Comparison of ENCODE assay signal across 19 cellular contexts in genomic region chr6:37936150-37936549, GRCh38.
DNase-seq lines count a peak whose midpoint lies in the region; ATAC-seq, FAIRE-seq and TF ChIP-seq lines count a peak whose summit lies in the region.
"Had no signal": no experiment of that assay in that cellular context is flagged by ENCODE, and none has a peak within 500 bp of the region (broad histone marks: within the 10 kb centered on the region; RNA-seq: fewer than 3 reads in every experiment).

No MANE protein-coding gene starts in this region.

- H4K5ac ChIP-seq in IMR-90 (ENCODE audit: low read depth, low read length): no peak overlapping the region

- peak overlapping the region; percentile 66 for H3K27ac Mint-ChIP-seq in CD8-positive, alpha-beta T cell
- H3K27ac Mint-ChIP-seq: HFFc6 had no signal

- intact Hi-C loops in A673 (cut with micrococcal nuclease; ENCODE audit: unreplicated experiment): no loop called here
- intact Hi-C loops in CD8-positive, alpha-beta T cell (cut with DNase I, micrococcal nuclease): no loop called here
- intact Hi-C loops in IMR-90 (cut with micrococcal nuclease): no loop called here
- intact Hi-C loops in left ventricle myocardium inferior (cut with micrococcal nuclease): no loop called here

- no peaks in the 10 kb centered on the region for H3K27me3 ChIP-seq in A673 (replicated peaks; ENCODE audit: insufficient read depth, low read depth, low read length, poor library complexity)
- no peaks in the 10 kb centered on the region for H3K27me3 ChIP-seq in CD8-positive, alpha-beta T cell (ENCODE audit: insufficient read depth, low read length)
- no peaks in the 10 kb centered on the region for H3K27me3 ChIP-seq in IMR-90 (ENCODE audit: control insufficient read depth, insufficient read depth, low read length)
- H3K27me3 ChIP-seq in keratinocyte (ENCODE audit: control insufficient read depth, extremely low read depth, insufficient read depth, low read length): no peaks in the 10 kb centered on the region
- H3K27me3 ChIP-seq in left ventricle myocardium inferior (ENCODE audit: low read depth): no peaks in the 10 kb centered on the region

- no peak overlapping the region for H2AFZ ChIP-seq in IMR-90 (replicated peaks; ENCODE audit: low read length, poor library complexity)
- H2AFZ ChIP-seq in keratinocyte (ENCODE audit: control insufficient read depth, low read length): no peak overlapping the region
- H2AFZ ChIP-seq: GM23248 had no signal

- H3K4me2 ChIP-seq in IMR-90 (ENCODE audit: low read depth, low read length): 0 out of 2 replicates have a peak overlapping the region, but pooled peaks have one; percentile 18
- H3K4me2 ChIP-seq in keratinocyte (ENCODE audit: control insufficient read depth, extremely low read depth, insufficient read depth, low read depth, low read length): no peak overlapping the region

- H2BK5ac ChIP-seq in IMR-90 (ENCODE audit: low read depth, low read length, poor library complexity, severe bottlenecking): no peak overlapping the region

- H2AK5ac ChIP-seq in IMR-90 (ENCODE audit: low read depth, low read length): no peak overlapping the region

- no peak for TF ChIP-seq RAD21 in IMR-90 (IDR thresholded peaks at IDR 0.05; ENCODE audit: low read length)

- DNase-seq in A673 (ENCODE audit: low spot score): no peak
- DNase-seq in CD8-positive, alpha-beta T cell: no peak
- DNase-seq in IMR-90: peak; percentile 38
- DNase-seq in keratinocyte (ENCODE audit: low read depth, low spot score): no peak
- no peak for DNase-seq in left ventricle myocardium inferior
- DNase-seq: ACHN, DMS 273 treated with DMSO at 0.1 percent for 48 hours, GM23248, HFFc6, NCI-H187 treated with DMSO at 0.1 percent for 48 hours, NCI-H2171, NCI-H446 treated with DMSO at 0.1 percent for 48 hours, NCI-H774, SHP77 had no signal

- H3K9me1 ChIP-seq in IMR-90 (ENCODE audit: insufficient read depth, low read length) (peaks cover 7% of the 10 kb centered on the region), keratinocyte (ENCODE audit: control insufficient read depth, extremely low read depth, insufficient read depth, low read length) (no peaks in the 10 kb centered on the region)

- no peaks in the 10 kb centered on the region for H3K27me3 Mint-ChIP-seq in CD8-positive, alpha-beta T cell (ENCODE audit: low read depth)

- ATAC-seq in CD8-positive, alpha-beta T cell: no peak
- peak; percentile 35 for ATAC-seq in IMR-90 (ENCODE audit: low read depth)
- ATAC-seq in GM18867 (IDR thresholded peaks at IDR 0.05; ENCODE audit: unreplicated experiment): no peak
- no peak for ATAC-seq in HG03159 (IDR thresholded peaks at IDR 0.05; ENCODE audit: unreplicated experiment)
- no peak for ATAC-seq in GM19023 (IDR thresholded peaks at IDR 0.05; ENCODE audit: unreplicated experiment)
- ATAC-seq: HepG2 had no signal

- peaks cover 50% of the 10 kb centered on the region for H3K4me1 Mint-ChIP-seq in CD8-positive, alpha-beta T cell (ENCODE audit: low read depth)

- H3K14ac ChIP-seq in IMR-90 (replicated peaks; ENCODE audit: low read depth, low read length): no peak overlapping the region

- H3K9me3 Mint-ChIP-seq in CD8-positive, alpha-beta T cell: no peaks in the 10 kb centered on the region
- H3K9me3 Mint-ChIP-seq: HFFc6 had no signal

- no peak overlapping the region for H3K4me3 Mint-ChIP-seq in CD8-positive, alpha-beta T cell
- H3K4me3 Mint-ChIP-seq: HFFc6 had no signal

- peaks cover 16% of the 10 kb centered on the region for H3K79me2 ChIP-seq in keratinocyte (ENCODE audit: control insufficient read depth, insufficient read depth, low read length)

- CTCF ChIA-PET in A673 (lab: Charles Lee) (interaction anchor here (0.6 kb wide), 1 partner anchor 90 kb away, joined by 4 read pairs; no protein-coding TSS in a partner anchor), IMR-90 (lab: Yijun Ruan, JAX) (interaction anchor here (1.0 to 1.2 kb wide), 2 partner anchors 19 to 145 kb away, joined by 3 to 4 read pairs; no protein-coding TSS in a partner anchor)
- CTCF ChIA-PET in CD8-positive, alpha-beta T cell (lab: Charles Lee): no interaction called here

- H3K23ac ChIP-seq in IMR-90 (ENCODE audit: low read depth, low read length): no peak overlapping the region

- FAIRE-seq in keratinocyte (lab: Jason Lieb, UNC): peak; percentile 43
- FAIRE-seq: HepG2, RCC 7860 had no signal

- no peak overlapping the region for H2BK20ac ChIP-seq in IMR-90 (ENCODE audit: low read depth, low read length)

- H3K79me1 ChIP-seq in IMR-90 (ENCODE audit: low read depth in 1 of 2, low read length in 2 of 2): peaks cover 15 to 66% of the 10 kb centered on the region in 2 experiments; a peak in 3 of 4 replicates

- H4K8ac ChIP-seq in IMR-90 (ENCODE audit: low read depth in 2 of 2, low read length in 2 of 2): no peak overlapping the region

- TF ChIP-seq POLR2A in IMR-90 (IDR thresholded peaks at IDR 0.05; ENCODE audit: low read depth, low read length): no peak

- peaks cover 11% of the 10 kb centered on the region for H3K36me3 Mint-ChIP-seq in CD8-positive, alpha-beta T cell

- H3K9ac ChIP-seq in IMR-90 (ENCODE audit: low read depth, low read length) (no peak overlapping the region), keratinocyte (ENCODE audit: control insufficient read depth, extremely low read depth, insufficient read depth, low read length) (no peak overlapping the region)
- H3K9ac ChIP-seq: GM23248 had no signal

- no peak overlapping the region for H3K18ac ChIP-seq in IMR-90 (ENCODE audit: low read depth, low read length)

- H2BK15ac ChIP-seq in IMR-90 (ENCODE audit: low read depth, low read length): no peak overlapping the region

- H3K4me1 ChIP-seq in A673 (ENCODE audit: insufficient read depth, low read length, poor library complexity, severe bottlenecking): peaks cover 58% of the 10 kb centered on the region
- H3K4me1 ChIP-seq in CD8-positive, alpha-beta T cell (ENCODE audit: insufficient read depth, low read length): peaks cover 21% of the 10 kb centered on the region
- peaks cover 9% of the 10 kb centered on the region for H3K4me1 ChIP-seq in IMR-90 (ENCODE audit: control insufficient read depth, insufficient read depth, low read length)
- H3K4me1 ChIP-seq in keratinocyte (ENCODE audit: control insufficient read depth, extremely low read depth, insufficient read depth, low read length): no peaks in the 10 kb centered on the region
- peaks cover 63% of the 10 kb centered on the region for H3K4me1 ChIP-seq in left ventricle myocardium inferior

- BruUV-seq in A673 (replicated peaks; lab: Mats Ljungman, UMichigan) (no TSS peak), IMR-90 (replicated peaks; lab: Mats Ljungman, UMichigan) (no TSS peak)

- in situ Hi-C loops in IMR-90 (cut with MboI; ENCODE audit: low sequenced_read_pairs): no loop called here

- H4K91ac ChIP-seq in IMR-90 (ENCODE audit: insufficient read depth, low read depth, low read length): no peak overlapping the region

- WGBS in IMR-90 (ENCODE audit: extremely low coverage in 2 of 2, insufficient read length in 1 of 2), 2 experiments: no CpG with 5 or more reads among the region's 2 CpGs

- H3K36me3 ChIP-seq in A673 (ENCODE audit: insufficient read depth, low read length, poor library complexity, severe bottlenecking) (no peaks in the 10 kb centered on the region), IMR-90 (ENCODE audit: control insufficient read depth, insufficient read depth, low read length) (no peaks in the 10 kb centered on the region), keratinocyte (ENCODE audit: control insufficient read depth in 2 of 2, extremely low read depth in 1 of 2, insufficient read depth in 2 of 2, low read length in 2 of 2) (peaks cover 0 to 1% of the 10 kb centered on the region in 2 experiments), left ventricle myocardium inferior (no peaks in the 10 kb centered on the region)
- H3K36me3 ChIP-seq in CD8-positive, alpha-beta T cell (ENCODE audit: insufficient read depth, low read length): no peaks in the 10 kb centered on the region

- dilution Hi-C loops in IMR-90 (cut with HindIII; ENCODE audit: low sequenced_read_pairs, unreplicated experiment): no loop called here
- dilution Hi-C loops in keratinocyte (cut with MboI; ENCODE audit: extremely low pct_ligation_motif_present, low sequenced_read_pairs): no loop called here

- no peak overlapping the region for H2BK120ac ChIP-seq in IMR-90 (ENCODE audit: low read depth, low read length)

- H4K20me1 ChIP-seq in IMR-90 (ENCODE audit: insufficient read depth, low read length): peaks cover 53% of the 10 kb centered on the region; the same call in 1 of the 2 replicates
- H4K20me1 ChIP-seq in keratinocyte (ENCODE audit: control insufficient read depth, extremely low read depth, insufficient read depth, low read length): peaks cover 3% of the 10 kb centered on the region

- H3K9me3 ChIP-seq in A673 (ENCODE audit: low read depth, low read length, poor library complexity, severe bottlenecking): no peaks in the 10 kb centered on the region
- H3K9me3 ChIP-seq in CD8-positive, alpha-beta T cell (ENCODE audit: low read length): no peaks in the 10 kb centered on the region
- H3K9me3 ChIP-seq in IMR-90 (ENCODE audit: control insufficient read depth, insufficient read depth, low read length): no peaks in the 10 kb centered on the region
- no peaks in the 10 kb centered on the region for H3K9me3 ChIP-seq in keratinocyte (ENCODE audit: control insufficient read depth, low read depth, low read length)
- no peaks in the 10 kb centered on the region for H3K9me3 ChIP-seq in left ventricle myocardium inferior (replicated peaks)

- H3K27ac ChIP-seq in A673 (ENCODE audit: low read depth, low read length, poor library complexity, severe bottlenecking) (peak overlapping the region; percentile 60), IMR-90 (ENCODE audit: insufficient read depth, low read length) (no peak overlapping the region), keratinocyte (ENCODE audit: control insufficient read depth, insufficient read depth, low read length) (no peak overlapping the region), left ventricle myocardium inferior (replicated peaks) (no peak overlapping the region)
- no peak overlapping the region for H3K27ac ChIP-seq in CD8-positive, alpha-beta T cell (ENCODE audit: low read depth, low read length)
- H3K27ac ChIP-seq: GM23248 had no signal

- H3K4me3 ChIP-seq in A673 (ENCODE audit: low read depth, low read length, poor library complexity, severe bottlenecking) (no peak overlapping the region), IMR-90 (ENCODE audit: insufficient read depth, low read depth, low read length) (no peak overlapping the region), keratinocyte (ENCODE audit: control insufficient read depth in 2 of 3, extremely low read depth in 1 of 3, insufficient read depth in 2 of 3, low read depth in 1 of 3, low read length in 3 of 3) (no peak overlapping the region), left ventricle myocardium inferior (no peak overlapping the region)
- H3K4me3 ChIP-seq in CD8-positive, alpha-beta T cell (ENCODE audit: low read depth, low read length): no peak overlapping the region
- H3K4me3 ChIP-seq: GM23248 had no signal

- POLR2A ChIA-PET in A673 (lab: Charles Lee; ENCODE audit: low non-redundant PET): no interaction called here
- POLR2A ChIA-PET in CD8-positive, alpha-beta T cell (lab: Charles Lee): interaction anchor here (0.5 to 1.3 kb wide), 2 partner anchors 22 to 117 kb away, joined by 3 to 7 read pairs; partner anchors contain the start of gene ZFAND3
- POLR2A ChIA-PET in IMR-90 (lab: Charles Lee; ENCODE audit: unreplicated experiment): no interaction called here

- TF ChIP-seq CTCF in A673 (conservative IDR thresholded peaks at IDR 0.05; ENCODE audit: low read depth, low read length): no peak
- no peak for TF ChIP-seq CTCF in CD8-positive, alpha-beta T cell (IDR thresholded peaks at IDR 0.05)
- no peak for TF ChIP-seq CTCF in IMR-90 (conservative IDR thresholded peaks at IDR 0.05; ENCODE audit: low read depth, low read length)
- no peak for TF ChIP-seq CTCF in keratinocyte (optimal IDR thresholded peaks at IDR 0.05 in 1 of 3, IDR thresholded peaks at IDR 0.05 in 1 of 3, conservative IDR thresholded peaks at IDR 0.05 in 1 of 3; ENCODE audit: extremely low read depth in 1 of 3, insufficient read depth in 2 of 3, low read length in 3 of 3)
- TF ChIP-seq CTCF in left ventricle myocardium inferior (IDR thresholded peaks at IDR 0.05; ENCODE audit: borderline replicate concordance): no peak

- no peak overlapping the region for H3K56ac ChIP-seq in IMR-90 (ENCODE audit: extremely low read depth, insufficient read depth, low read length)

- no peak overlapping the region for H2AK9ac ChIP-seq in IMR-90 (replicated peaks; ENCODE audit: low read depth, low read length, poor library complexity)

- no peak overlapping the region for H3K4ac ChIP-seq in IMR-90 (ENCODE audit: low read depth, low read length)
